ENCODE assay signal across 1 cellular context in genomic region chr11:36586543-36586942, GRCh38.
TF ChIP-seq lines count a peak whose summit lies in the region.

No MANE protein-coding gene starts in this region.

TF ChIP-seq in HepG2, 621 proteins besides CTCF, POLR2A, EP300 and RAD21:
- peak; percentile 32; the same call in 1 of the 2 replicates for TF ChIP-seq ZNF143 (CRISPR knock-in tag; IDR thresholded peaks at IDR 0.05)
- TF ChIP-seq GTF2F1 (IDR thresholded peaks at IDR 0.05; ENCODE audit: low read length) = no peak
- TF ChIP-seq MAFG (CRISPR knock-in tag; IDR thresholded peaks at IDR 0.05) = no peak
- TF ChIP-seq PHF21A (CRISPR knock-in tag; IDR thresholded peaks at IDR 0.05) = no peak
- TF ChIP-seq, protein P1, sequence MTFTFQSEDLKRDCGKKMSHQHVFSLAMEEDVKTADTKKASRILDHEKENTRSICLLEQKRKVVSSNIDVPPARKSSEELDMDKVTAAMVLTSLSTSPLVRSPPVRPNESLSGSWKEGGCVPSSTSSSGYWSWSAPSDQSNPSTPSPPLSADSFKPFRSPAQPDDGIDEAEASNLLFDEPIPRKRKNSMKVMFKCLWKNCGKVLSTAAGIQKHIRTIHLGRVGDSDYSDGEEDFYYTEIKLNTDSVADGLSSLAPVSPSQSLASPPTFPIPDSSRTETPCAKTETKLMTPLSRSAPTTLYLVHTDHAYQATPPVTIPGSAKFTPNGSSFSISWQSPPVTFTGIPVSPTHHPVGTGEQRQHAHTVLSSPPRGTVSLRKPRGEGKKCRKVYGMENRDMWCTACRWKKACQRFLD (CRISPR knock-in tag; IDR thresholded peaks at IDR 0.05; ENCODE audit: borderline replicate concordance) = no peak
- no peak for TF ChIP-seq DBP (CRISPR knock-in tag; IDR thresholded peaks at IDR 0.05; ENCODE audit: not compliant biosample characterization)
- TF ChIP-seq AKAP8 (CRISPR knock-in tag; IDR thresholded peaks at IDR 0.05) = no peak
- no peak for TF ChIP-seq ASH2L (IDR thresholded peaks at IDR 0.05; ENCODE audit: insufficient read length, low read depth, low read length)
- no peak for TF ChIP-seq CREM (IDR thresholded peaks at IDR 0.05)
- TF ChIP-seq CREM (CRISPR knock-in tag; IDR thresholded peaks at IDR 0.05) = no peak
- TF ChIP-seq MIER2 (CRISPR knock-in tag; IDR thresholded peaks at IDR 0.05) = no peak
- TF ChIP-seq THAP11 (CRISPR knock-in tag; IDR thresholded peaks at IDR 0.05) = peak; percentile 66; the same call in 1 of the 2 replicates
- TF ChIP-seq U2AF2 (IDR thresholded peaks at IDR 0.05; ENCODE audit: low read depth, low read length) = no peak
- no peak for TF ChIP-seq ELF1 (CRISPR knock-in tag; IDR thresholded peaks at IDR 0.05)
- no peak for TF ChIP-seq ZNF430 (CRISPR knock-in tag; IDR thresholded peaks at IDR 0.05)
- TF ChIP-seq NFIC (IDR thresholded peaks at IDR 0.05; ENCODE audit: low read length) = no peak
